Comparison of ENCODE assay signal across 1 cellular context in genomic region chr17:72034000-72034399, GRCh38.
A peak's percentile ranks its signal among the peaks of the same experiment; 100 is the strongest.
TF ChIP-seq lines count a peak whose summit lies in the region.

No MANE protein-coding gene starts in this region.

TF ChIP-seq in GM12878, 131 proteins besides CTCF, POLR2A, EP300 and RAD21 (continued from another document):
- TF ChIP-seq BCL11A (IDR thresholded peaks at IDR 0.05; ENCODE audit: low read depth, low read length) = peak; percentile 88
- TF ChIP-seq, protein P1, sequence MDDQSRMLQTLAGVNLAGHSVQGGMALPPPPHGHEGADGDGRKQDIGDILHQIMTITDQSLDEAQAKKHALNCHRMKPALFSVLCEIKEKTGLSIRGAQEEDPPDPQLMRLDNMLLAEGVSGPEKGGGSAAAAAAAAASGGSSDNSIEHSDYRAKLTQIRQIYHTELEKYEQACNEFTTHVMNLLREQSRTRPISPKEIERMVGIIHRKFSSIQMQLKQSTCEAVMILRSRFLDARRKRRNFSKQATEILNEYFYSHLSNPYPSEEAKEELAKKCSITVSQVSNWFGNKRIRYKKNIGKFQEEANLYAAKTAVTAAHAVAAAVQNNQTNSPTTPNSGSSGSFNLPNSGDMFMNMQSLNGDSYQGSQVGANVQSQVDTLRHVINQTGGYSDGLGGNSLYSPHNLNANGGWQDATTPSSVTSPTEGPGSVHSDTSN (IDR thresholded peaks at IDR 0.05; ENCODE audit: insufficient replicate concordance, low read depth, low read length) = peak; percentile 29
- TF ChIP-seq CEBPB (IDR thresholded peaks at IDR 0.05; ENCODE audit: borderline replicate concordance in 1 of 2, low read depth in 2 of 2, low read length in 2 of 2) = no peak
- no peak for TF ChIP-seq TAF1 (IDR thresholded peaks at IDR 0.05; ENCODE audit: borderline replicate concordance, low read depth, low read length)
TF ChIP-seq in GM12878: peak in this region for 40.
